In genomic region chr12:52964556-52965336, GRCh38 we compare ENCODE assay signal across 14 cellular contexts. TPM values are rescaled to one million over a fixed set of nuclear protein-coding genes. Genes with fewer than 3 reads are reported as not detected.
A peak's percentile ranks its signal among the peaks of the same experiment; 100 is the strongest.
DNase-seq lines count a peak whose midpoint lies in the region; ATAC-seq, FAIRE-seq and TF ChIP-seq lines count a peak whose summit lies in the region.
"Had no signal": no experiment of that assay in that cellular context is flagged by ENCODE, and none has a peak within 500 bp of the region (broad histone marks: within the 10 kb centered on the region; RNA-seq: fewer than 3 reads in every experiment).

No MANE protein-coding gene starts in this region.

- 57 to 66% methylated on average over 6 to 19 of the region's 19 CpGs for WGBS in endodermal cell (ENCODE audit: insufficient coverage in 1 of 2, insufficient read length in 1 of 2), 2 experiments
- 62 to 63% methylated on average over 19 of the region's 19 CpGs for WGBS in upper lobe of left lung, 2 donors

- H3K4me3 Mint-ChIP-seq in MCF 10A (ENCODE audit: unreplicated experiment) (no peak overlapping the region), endodermal cell (peak overlapping the region; percentile 51)
- no peak overlapping the region for H3K4me3 Mint-ChIP-seq in activated T-cell treated with anti-CD3 and anti-CD28 coated beads, Interleukin-2, amount 50 U/mL, for 72 hours
- H3K4me3 Mint-ChIP-seq: effector memory CD8-positive, alpha-beta T cell had no signal

- BruUV-seq in MCF 10A (replicated peaks; lab: Mats Ljungman, UMichigan) = no TSS peak

- intact Hi-C loops in breast epithelium (cut with DNase I; ENCODE audit: low total_unique reads) (no loop called here), MCF 10A (cut with micrococcal nuclease) (no loop called here), lower lobe of right lung (cut with DNase I) (no loop called here)

- H3K36me3 Mint-ChIP-seq in MCF 10A (ENCODE audit: insufficient read depth, unreplicated experiment) = no peaks in the 10 kb centered on the region
- no peaks in the 10 kb centered on the region for H3K36me3 Mint-ChIP-seq in endodermal cell (ENCODE audit: low read depth)
- H3K36me3 Mint-ChIP-seq in activated T-cell treated with anti-CD3 and anti-CD28 coated beads, Interleukin-2, amount 50 U/mL, for 72 hours (ENCODE audit: insufficient read depth in 2 of 2) = no peaks in the 10 kb centered on the region

- no peak for FAIRE-seq in H54 (lab: Jason Lieb, UNC)

- no peak for TF ChIP-seq EP300 in upper lobe of left lung (IDR thresholded peaks at IDR 0.05)

- CTCF ChIA-PET in MCF 10A (lab: Yijun Ruan, JAX) = interaction anchor here (1.4 kb wide), 2 partner anchors 16 to 80 kb away, joined by 4 to 6 read pairs; no protein-coding TSS in a partner anchor

- no peaks in the 10 kb centered on the region for H3K4me1 ChIP-seq in breast epithelium
- peaks cover 8% of the 10 kb centered on the region for H3K4me1 ChIP-seq in endodermal cell (ENCODE audit: control insufficient read depth, insufficient read depth, low read length)
- no peaks in the 10 kb centered on the region for H3K4me1 ChIP-seq in lower lobe of right lung
- H3K4me1 ChIP-seq in upper lobe of left lung = peaks cover 0 to 10% (median 2%) of the 10 kb centered on the region in 4 donors
- H3K4me1 ChIP-seq: adrenal gland had no signal

- TF ChIP-seq POLR2A in breast epithelium (IDR thresholded peaks at IDR 0.05) (no peak), upper lobe of left lung (IDR thresholded peaks at IDR 0.05) (no peak), H54 (IDR thresholded peaks at IDR 0.05; ENCODE audit: low read depth, low read length) (no peak)

- no peak overlapping the region for H3K9ac ChIP-seq in endodermal cell (ENCODE audit: extremely low read depth, low read length, poor library complexity, severe bottlenecking)

- H3K36me3 ChIP-seq in breast epithelium (no peaks in the 10 kb centered on the region), endodermal cell (ENCODE audit: control insufficient read depth, insufficient read depth, low read length) (no peaks in the 10 kb centered on the region), lower lobe of right lung (no peaks in the 10 kb centered on the region), upper lobe of left lung (no peaks in the 10 kb centered on the region)
- H3K36me3 ChIP-seq: adrenal gland, MG63, ovary had no signal

- peaks cover 0 to 7% of the 10 kb centered on the region in 2 donors for H3K27me3 ChIP-seq in breast epithelium
- no peaks in the 10 kb centered on the region for H3K27me3 ChIP-seq in endodermal cell (ENCODE audit: control insufficient read depth, insufficient read depth, low read length, poor library complexity, severe bottlenecking)
- H3K27me3 ChIP-seq in lower lobe of right lung (ENCODE audit: low read depth) = peaks cover 13% of the 10 kb centered on the region
- H3K27me3 ChIP-seq in upper lobe of left lung = peaks cover 0 to 6% (median 1%) of the 10 kb centered on the region in 4 donors
- H3K27me3 ChIP-seq: MG63, ovary had no signal

- no peak overlapping the region for H3K27ac Mint-ChIP-seq in MCF 10A (ENCODE audit: low read depth, unreplicated experiment)
- peak overlapping the region; percentile 56 for H3K27ac Mint-ChIP-seq in endodermal cell
- H3K27ac Mint-ChIP-seq in activated T-cell treated with anti-CD3 and anti-CD28 coated beads, Interleukin-2, amount 50 U/mL, for 72 hours = no peak overlapping the region
- H3K27ac Mint-ChIP-seq: effector memory CD8-positive, alpha-beta T cell had no signal

- H3K9me3 ChIP-seq in breast epithelium (no peaks in the 10 kb centered on the region), endodermal cell (ENCODE audit: control insufficient read depth, low read length) (no peaks in the 10 kb centered on the region), lower lobe of right lung (no peaks in the 10 kb centered on the region), upper lobe of left lung (no peaks in the 10 kb centered on the region)
- H3K9me3 ChIP-seq: adrenal gland, MG63 had no signal

- no peak for DNase-seq in breast epithelium (ENCODE audit: low spot score in 2 of 2)
- no peak for DNase-seq in MCF 10A (ENCODE audit: unreplicated experiment)
- peak; percentile 80 for DNase-seq in endodermal cell
- DNase-seq in lower lobe of right lung = no peak
- DNase-seq in upper lobe of left lung = peak in 1 of 2 donors; percentile 52
- DNase-seq in activated T-cell treated with anti-CD3 and anti-CD28 coated beads, Interleukin-2, amount 50 U/mL, for 72 hours = no peak
- no peak for DNase-seq in H54 (ENCODE audit: insufficient read length, low spot score)
- DNase-seq: adrenal gland; DMS79 treated with DMSO at 0.1 percent for 48 hours; effector memory CD8-positive, alpha-beta T cell; MG63; NCI-H446; ovary had no signal

- POLR2A ChIA-PET in MCF 10A (lab: Yijun Ruan, JAX) = interaction anchor here (0.8 to 1.2 kb wide), 2 partner anchors 8 to 15 kb away, joined by 4 to 5 read pairs; partner anchors contain the start of gene KRT18

- H3K27ac ChIP-seq in breast epithelium (no peak overlapping the region), endodermal cell (ENCODE audit: low read depth, low read length) (no peak overlapping the region), lower lobe of right lung (no peak overlapping the region), upper lobe of left lung (no peak overlapping the region)
- H3K27ac ChIP-seq: ovary had no signal

- no peak for ATAC-seq in lower lobe of right lung
- peak; percentile 50 for ATAC-seq in upper lobe of left lung (ENCODE audit: low FRiP score in 2 of 2)
- no peak for ATAC-seq in activated T-cell treated with anti-CD3 and anti-CD28 coated beads, Interleukin-2, amount 50 U/mL, for 72 hours (replicated peaks in 1 of 2)
- no peak for ATAC-seq in GM19324 (IDR thresholded peaks at IDR 0.05; ENCODE audit: low FRiP score, unreplicated experiment)
- ATAC-seq: effector memory CD8-positive, alpha-beta T cell had no signal

- H3K4me1 Mint-ChIP-seq in MCF 10A (ENCODE audit: insufficient read depth, unreplicated experiment) (peaks cover under 1% of the 10 kb centered on the region), endodermal cell (peaks cover 17% of the 10 kb centered on the region)
- H3K4me1 Mint-ChIP-seq in activated T-cell treated with anti-CD3 and anti-CD28 coated beads, Interleukin-2, amount 50 U/mL, for 72 hours (ENCODE audit: low read depth) = no peaks in the 10 kb centered on the region

- TF ChIP-seq CTCF in breast epithelium (IDR thresholded peaks at IDR 0.05) (no peak), MCF 10A (IDR thresholded peaks at IDR 0.05; ENCODE audit: unreplicated experiment) (no peak), endodermal cell (conservative IDR thresholded peaks at IDR 0.05) (no peak), lower lobe of right lung (IDR thresholded peaks at IDR 0.05) (no peak), upper lobe of left lung (IDR thresholded peaks at IDR 0.05) (no peak)

- H3K9me3 Mint-ChIP-seq in MCF 10A (ENCODE audit: unreplicated experiment) = peaks cover 5% of the 10 kb centered on the region
- no peaks in the 10 kb centered on the region for H3K9me3 Mint-ChIP-seq in endodermal cell
- no peaks in the 10 kb centered on the region for H3K9me3 Mint-ChIP-seq in activated T-cell treated with anti-CD3 and anti-CD28 coated beads, Interleukin-2, amount 50 U/mL, for 72 hours
- H3K9me3 Mint-ChIP-seq: effector memory CD8-positive, alpha-beta T cell had no signal

- peak overlapping the region in 2 of 3 donors; percentile 45 to 59 for H3K4me3 ChIP-seq in breast epithelium
- no peak overlapping the region for H3K4me3 ChIP-seq in endodermal cell (ENCODE audit: low read length)
- H3K4me3 ChIP-seq in lower lobe of right lung = peak overlapping the region; percentile 26
- H3K4me3 ChIP-seq in upper lobe of left lung = peak overlapping the region in 1 of 4 donors; percentile 19
- H3K4me3 ChIP-seq: MG63, ovary had no signal

- no peaks in the 10 kb centered on the region for H3K27me3 Mint-ChIP-seq in MCF 10A (ENCODE audit: insufficient read depth, unreplicated experiment)
- peaks cover 3% of the 10 kb centered on the region for H3K27me3 Mint-ChIP-seq in endodermal cell (ENCODE audit: insufficient read depth)
- H3K27me3 Mint-ChIP-seq in activated T-cell treated with anti-CD3 and anti-CD28 coated beads, Interleukin-2, amount 50 U/mL, for 72 hours (ENCODE audit: low read depth) = peaks cover 11% of the 10 kb centered on the region

RNA-seq across cellular contexts. Expression of gene KRT18, which starts 15.8 kb away (rescaled TPM):
- 100 to 1,000 TPM in 2 of 3 donors, 1 to 10 TPM in 1; 2.1 to 380 (median 213) TPM for total RNA-seq in breast epithelium
- 659 and 662 TPM in 2 replicates for total RNA-seq in MCF 10A (2022)
- total RNA-seq in endodermal cell = 1,000 to 10,000 TPM in 1 of 2 donors, 100 to 1,000 TPM in 1; 858 to 1,019 TPM
- polyA plus RNA-seq in endodermal cell (2013, experiment 1 of 2) = 283 TPM
- 352 TPM for polyA plus RNA-seq in endodermal cell (2013, experiment 2 of 2)
- 140 TPM for total RNA-seq in lower lobe of right lung
- 1,000 to 10,000 TPM in 1 of 6 donors, 100 to 1,000 TPM in 4, 10 to 100 TPM in 1; 99.5 to 1,221 (median 355) TPM for total RNA-seq in upper lobe of left lung
- 1 to 10 TPM; 3.3 to 5.1 TPM for total RNA-seq in activated T-cell treated with anti-CD3 and anti-CD28 coated beads, Interleukin-2, amount 50 U/mL, for 72 hours

RNA-seq across cellular contexts. Expression of gene EIF4B, which starts 41.5 kb away (rescaled TPM):
- 100 to 1,000 TPM; 600 to 759 (median 614) TPM for total RNA-seq in breast epithelium
- total RNA-seq in MCF 10A (2022) = 580 and 658 TPM in 2 replicates
- 100 to 1,000 TPM; 596 to 655 TPM for total RNA-seq in endodermal cell
- polyA plus RNA-seq in endodermal cell (2013, experiment 1 of 2) = 388 TPM
- polyA plus RNA-seq in endodermal cell (2013, experiment 2 of 2) = 341 TPM
- 453 TPM for total RNA-seq in lower lobe of right lung
- 100 to 1,000 TPM; 222 to 451 (median 363) TPM for total RNA-seq in upper lobe of left lung
- total RNA-seq in activated T-cell treated with anti-CD3 and anti-CD28 coated beads, Interleukin-2, amount 50 U/mL, for 72 hours = 100 to 1,000 TPM; 622 to 633 TPM

RNA-seq across cellular contexts. Expression of gene KRT8, which starts 59.9 kb away (rescaled TPM):
- 100 to 1,000 TPM in 2 of 3 donors, 1 to 10 TPM in 1; 4.6 to 430 (median 153) TPM for total RNA-seq in breast epithelium
- 179 and 230 TPM in 2 replicates for total RNA-seq in MCF 10A (2022)
- 1,000 to 10,000 TPM; 1,663 to 1,920 TPM for total RNA-seq in endodermal cell
- 445 TPM for polyA plus RNA-seq in endodermal cell (2013, experiment 1 of 2)
- 561 TPM for polyA plus RNA-seq in endodermal cell (2013, experiment 2 of 2)
- 139 TPM for total RNA-seq in lower lobe of right lung
- total RNA-seq in upper lobe of left lung = 1,000 to 10,000 TPM in 1 of 6 donors, 100 to 1,000 TPM in 4, 10 to 100 TPM in 1; 90.1 to 1,458 (median 358) TPM
- under 1 TPM; 0.65 TPM for total RNA-seq in activated T-cell treated with anti-CD3 and anti-CD28 coated beads, Interleukin-2, amount 50 U/mL, for 72 hours

Comparison
In these comparisons a context has a peak if more than half of its experiments do, and no peak if none do; other contexts are left out.
1. ATAC-seq: peak in upper lobe of left lung (2 of 2); none in lower lobe of right lung (0 of 2), activated T-cell treated with anti-CD3 and anti-CD28 coated beads, Interleukin-2, amount 50 U/mL, for 72 hours (0 of 2) and GM19324 (single experiment).